Comparison of ENCODE assay signal across 8 cellular contexts in the genomic region with DNA sequence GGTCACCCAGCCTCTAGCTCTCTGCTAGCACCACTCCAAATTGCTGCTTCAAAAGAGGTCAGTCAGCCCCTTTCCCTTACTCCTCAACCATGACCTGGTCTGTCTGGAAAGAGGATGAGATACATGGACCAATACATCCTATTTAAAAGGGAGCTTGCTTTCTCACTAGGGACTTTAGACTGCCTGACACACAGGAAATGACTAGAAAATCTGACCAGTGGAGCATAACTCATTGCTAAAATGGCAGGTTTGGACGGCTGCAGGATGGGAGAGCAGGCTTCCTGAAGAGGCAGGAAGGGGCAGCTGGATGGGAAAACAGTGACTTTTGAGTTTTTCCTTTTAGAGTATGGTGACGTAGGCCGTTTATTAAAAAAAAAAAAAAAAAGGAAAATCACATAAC. TPM values are rescaled to one million over a fixed set of nuclear protein-coding genes. Genes with fewer than 3 reads are reported as not detected.
A peak's percentile ranks its signal among the peaks of the same experiment; 100 is the strongest.
DNase-seq lines count a peak whose midpoint lies in the region; ATAC-seq and TF ChIP-seq lines count a peak whose summit lies in the region.

No MANE protein-coding gene starts in this region.

- no peaks in the 10 kb centered on the region for H3K36me3 ChIP-seq in DOHH2 (ENCODE audit: control insufficient read depth, low read length)

- H3K9me3 Mint-ChIP-seq in HFFc6, result no peaks in the 10 kb centered on the region
- H3K9me3 Mint-ChIP-seq in activated naive CD8-positive, alpha-beta T cell treated with anti-CD3 and anti-CD28 coated beads for 36 hours, result no peaks in the 10 kb centered on the region
- no peaks in the 10 kb centered on the region for H3K9me3 Mint-ChIP-seq in naive B cell

- no peak overlapping the region for H3K27ac ChIP-seq in DOHH2 (ENCODE audit: low read depth, low read length)

- H3K4me1 ChIP-seq in DOHH2 (ENCODE audit: control insufficient read depth, low read length), result peaks cover 56% of the 10 kb centered on the region

- TF ChIP-seq POLR2A in GM18505 (IDR thresholded peaks at IDR 0.05; ENCODE audit: borderline replicate concordance, extremely low read depth, insufficient read depth, insufficient read length), result no peak

- peak; percentile 23 for DNase-seq in HFFc6
- DNase-seq in activated naive CD8-positive, alpha-beta T cell treated with anti-CD3 and anti-CD28 coated beads for 36 hours, result no peak
- DNase-seq in naive B cell, result peak; percentile 54
- DNase-seq in putamen (ENCODE audit: low spot score), result no peak
- no peak for DNase-seq in Kasumi-1 (lab: John Stamatoyannopoulos, UW)
- no peak for DNase-seq in activated CD4-positive, CD25-positive, alpha-beta regulatory T cell treated with anti-CD3 and anti-CD28 coated beads, Interleukin-2, amount 50 U/mL, for 72 hours

- H3K79me2 ChIP-seq in DOHH2 (ENCODE audit: control insufficient read depth, low read length), result peaks cover 53% of the 10 kb centered on the region

- H3K4me3 Mint-ChIP-seq in HFFc6 (peak overlapping the region; percentile 13), naive B cell (peak overlapping the region; percentile 51 to 93 (median 82))
- no peak overlapping the region for H3K4me3 Mint-ChIP-seq in activated naive CD8-positive, alpha-beta T cell treated with anti-CD3 and anti-CD28 coated beads for 36 hours

- ATAC-seq in naive B cell (ENCODE audit: low read depth in 2 of 2) (peak; percentile 76 to 77), GM18505 (IDR thresholded peaks at IDR 0.05; ENCODE audit: unreplicated experiment) (no peak)

- H3K27ac Mint-ChIP-seq in HFFc6 (peak overlapping the region; percentile 65), naive B cell (peak overlapping the region; percentile 93 to 99 (median 98))
- peak overlapping the region; percentile 57 for H3K27ac Mint-ChIP-seq in activated naive CD8-positive, alpha-beta T cell treated with anti-CD3 and anti-CD28 coated beads for 36 hours

- no peaks in the 10 kb centered on the region for H3K27me3 ChIP-seq in DOHH2 (ENCODE audit: control insufficient read depth, low read length)

- peak overlapping the region; percentile 22 for H3K4me3 ChIP-seq in DOHH2 (ENCODE audit: low read length)

- H3K9me3 ChIP-seq in DOHH2 (ENCODE audit: control insufficient read depth, insufficient read depth, low read length), result no peaks in the 10 kb centered on the region

- H3K27me3 Mint-ChIP-seq in HFFc6 (ENCODE audit: insufficient read depth), result no peaks in the 10 kb centered on the region
- H3K27me3 Mint-ChIP-seq in activated naive CD8-positive, alpha-beta T cell treated with anti-CD3 and anti-CD28 coated beads for 36 hours, result no peaks in the 10 kb centered on the region
- no peaks in the 10 kb centered on the region for H3K27me3 Mint-ChIP-seq in naive B cell

- no peaks in the 10 kb centered on the region for H3K9me2 ChIP-seq in DOHH2 (replicated peaks; ENCODE audit: control insufficient read depth, low read length)

- TF ChIP-seq CTCF in DOHH2 (IDR thresholded peaks at IDR 0.05; ENCODE audit: low read depth, low read length, poor library complexity, severe bottlenecking) (no peak), HFFc6 (IDR thresholded peaks at IDR 0.05) (no peak)

- H3K36me3 Mint-ChIP-seq in HFFc6 (ENCODE audit: low read depth), result no peaks in the 10 kb centered on the region
- H3K36me3 Mint-ChIP-seq in activated naive CD8-positive, alpha-beta T cell treated with anti-CD3 and anti-CD28 coated beads for 36 hours, result peaks cover 10% of the 10 kb centered on the region
- no peaks in the 10 kb centered on the region for H3K36me3 Mint-ChIP-seq in naive B cell

- H3K4me2 ChIP-seq in DOHH2 (ENCODE audit: low read length), result peak overlapping the region; percentile 49

- peaks cover 14% of the 10 kb centered on the region for H3F3A ChIP-seq in DOHH2 (ENCODE audit: control insufficient read depth, insufficient read depth)

- H3K4me1 Mint-ChIP-seq in HFFc6 (ENCODE audit: low read depth) (peaks cover 31% of the 10 kb centered on the region), naive B cell (peaks cover 67 to 92% (median 76%) of the 10 kb centered on the region in 3 donors)
- peaks cover 76% of the 10 kb centered on the region for H3K4me1 Mint-ChIP-seq in activated naive CD8-positive, alpha-beta T cell treated with anti-CD3 and anti-CD28 coated beads for 36 hours

- H4K20me1 ChIP-seq in DOHH2 (ENCODE audit: control insufficient read depth, insufficient read depth, low read depth, low read length), result 0 out of 2 replicates have a peak, but pooled peaks cover 7% of the 10 kb centered on the region

RNA-seq across cellular contexts. Expression of a gene that starts 25.3 kb away (rescaled TPM):
- total RNA-seq in HFFc6 (2021; fragmentation: NEBNext Ultra II Directional; extraction: Animal tissue kit (Norgen Biotek cat#: 25700)), result 10 to 100 TPM; 27.6 to 33.1 (median 30.7) TPM
- 10 to 100 TPM; 49.4 to 55.4 TPM for total RNA-seq in activated naive CD8-positive, alpha-beta T cell treated with anti-CD3 and anti-CD28 coated beads for 36 hours
- polyA plus RNA-seq in naive B cell (ENCODE audit: low read depth in 6 of 6), result 10 to 100 TPM; 29.1 to 51.9 (median 35.0) TPM

RNA-seq across cellular contexts. Expression of a gene that starts 40.0 kb away (rescaled TPM):
- 10 to 100 TPM; 57.8 to 72.3 (median 66.4) TPM for total RNA-seq in HFFc6 (2021; fragmentation: NEBNext Ultra II Directional; extraction: Animal tissue kit (Norgen Biotek cat#: 25700))
- total RNA-seq in activated naive CD8-positive, alpha-beta T cell treated with anti-CD3 and anti-CD28 coated beads for 36 hours, result 100 to 1,000 TPM; 183 to 190 TPM
- polyA plus RNA-seq in naive B cell (ENCODE audit: low read depth in 6 of 6), result 100 to 1,000 TPM in 5 of 6 donors, 10 to 100 TPM in 1; 88.9 to 144 (median 117) TPM

Comparison
In these comparisons a context has a peak if more than half of its experiments do, and no peak if none do; other contexts are left out.
1. DNase-seq: peak in HFFc6 (single experiment) and naive B cell (single experiment); none in activated naive CD8-positive, alpha-beta T cell treated with anti-CD3 and anti-CD28 coated beads for 36 hours (single experiment), putamen (single experiment), Kasumi-1 (0 of 2) and activated CD4-positive, CD25-positive, alpha-beta regulatory T cell treated with anti-CD3 and anti-CD28 coated beads, Interleukin-2, amount 50 U/mL, for 72 hours (single experiment).
2. Peak in every context shown above with its lines, with median percentiles within 50 percentile points of each other: H3K27ac Mint-ChIP-seq.